In the genomic region with DNA sequence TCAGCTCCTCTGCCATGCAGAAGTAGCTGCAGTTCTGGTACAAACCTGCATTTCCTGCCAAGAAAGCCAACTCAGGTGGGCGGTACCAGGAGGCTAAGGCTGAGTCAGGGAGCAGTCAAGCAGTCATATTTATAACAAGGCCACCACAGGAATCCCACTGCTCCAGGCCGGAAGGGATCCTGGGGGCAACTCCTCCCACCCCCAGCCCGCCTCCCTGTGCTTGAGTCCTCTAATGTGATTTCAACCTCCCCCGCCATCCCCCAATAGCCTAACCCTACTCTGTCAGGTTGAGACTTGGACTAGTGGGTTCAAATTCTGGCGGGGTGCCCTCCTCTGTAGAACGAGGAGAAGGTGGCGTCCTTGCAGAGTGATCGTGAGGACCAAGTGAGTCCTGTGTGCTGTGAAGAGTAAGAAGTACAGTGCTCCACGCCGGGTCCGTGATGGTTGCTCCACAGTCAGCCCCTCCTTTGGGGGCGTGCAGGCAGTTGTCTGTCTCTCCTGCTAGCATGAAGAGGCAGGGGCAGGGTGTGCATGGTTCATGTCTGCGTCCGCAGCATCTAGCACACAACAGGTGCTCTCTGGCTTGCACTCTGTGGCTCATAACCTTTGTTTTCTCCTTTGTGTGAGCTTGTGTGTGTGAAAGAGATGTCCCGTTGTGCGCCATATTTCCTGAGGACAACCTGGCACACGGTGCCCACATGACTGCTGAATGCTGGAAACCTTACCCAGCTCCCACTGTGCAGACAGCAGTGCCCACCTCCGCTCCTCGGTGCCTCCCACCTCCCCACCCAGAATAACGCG, we compare ENCODE assay signal across 1 cellular context.
TF ChIP-seq lines count a peak whose summit lies in the region.

No MANE protein-coding gene starts in this region.

TF ChIP-seq in endothelial cell of umbilical vein, 7 proteins besides CTCF, POLR2A, EP300 and RAD21 (continued from another document):
- TF ChIP-seq, protein P1, sequence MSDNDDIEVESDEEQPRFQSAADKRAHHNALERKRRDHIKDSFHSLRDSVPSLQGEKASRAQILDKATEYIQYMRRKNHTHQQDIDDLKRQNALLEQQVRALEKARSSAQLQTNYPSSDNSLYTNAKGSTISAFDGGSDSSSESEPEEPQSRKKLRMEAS (IDR thresholded peaks at IDR 0.05; ENCODE audit: insufficient read depth, insufficient read length): no peak
- TF ChIP-seq MYC (IDR thresholded peaks at IDR 0.05; ENCODE audit: low read depth, low read length) (no peak), JUN (IDR thresholded peaks at IDR 0.05; ENCODE audit: borderline replicate concordance, insufficient read depth, insufficient read length, low read depth) (no peak)
TF ChIP-seq in endothelial cell of umbilical vein: peak in this region for 0.
